In the genomic region with DNA sequence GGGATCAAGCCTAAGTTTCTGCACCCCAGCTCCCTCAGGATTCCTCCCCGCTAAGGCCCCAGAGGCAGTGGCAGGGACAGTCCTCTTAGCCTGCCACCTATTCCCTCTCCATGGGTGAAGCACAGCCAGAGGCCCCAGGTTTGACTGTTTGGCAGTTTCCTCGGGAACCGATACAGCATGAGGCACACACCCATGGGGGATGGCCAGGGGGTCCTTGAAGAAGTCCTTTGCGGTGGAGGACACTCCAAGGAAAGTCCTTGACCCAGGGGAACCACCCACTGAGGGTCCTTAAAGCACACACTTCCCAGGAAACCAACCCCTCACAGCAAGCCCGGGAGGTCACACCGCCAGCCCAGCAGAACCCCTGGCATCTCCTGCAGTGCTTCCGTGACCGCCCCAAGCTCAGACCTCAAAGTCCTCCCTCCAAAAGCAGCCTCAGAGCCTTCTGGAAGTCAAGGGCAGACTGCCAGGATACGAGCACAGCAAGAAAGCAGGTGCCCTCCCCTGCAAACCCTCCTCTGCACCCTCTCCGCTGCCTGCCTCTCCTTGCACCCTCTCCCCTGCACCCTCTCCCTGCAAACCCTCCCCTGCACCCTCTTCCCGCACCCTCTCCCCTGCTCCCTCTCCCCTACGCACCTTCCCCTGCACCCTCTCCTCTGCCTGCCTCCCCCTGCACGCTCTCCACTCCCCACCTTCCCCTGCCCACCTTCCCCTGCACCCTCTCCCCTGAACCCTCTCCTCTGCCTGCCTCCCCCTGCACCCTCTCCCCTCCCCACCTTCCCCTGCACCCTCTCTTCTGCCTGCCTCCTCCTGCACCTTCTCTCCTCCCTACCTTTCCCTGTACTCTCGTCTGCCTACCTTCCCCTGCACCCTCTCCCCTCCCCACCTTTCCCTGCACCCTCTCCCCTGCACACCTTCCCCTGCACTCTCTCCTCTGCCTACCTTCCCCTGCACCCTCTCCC, we compare ENCODE assay signal across 1 cellular context.
TF ChIP-seq lines count a peak whose summit lies in the region.

No MANE protein-coding gene starts in this region.

TF ChIP-seq in H1, 55 proteins besides CTCF, POLR2A, EP300 and RAD21:
- TF ChIP-seq HDAC6 (IDR thresholded peaks at IDR 0.05; ENCODE audit: low read depth, low read length) (no peak), POU5F1 (IDR thresholded peaks at IDR 0.05; ENCODE audit: low read depth, low read length) (no peak), SRF (IDR thresholded peaks at IDR 0.05; ENCODE audit: low read depth, low read length) (no peak), CHD2 (IDR thresholded peaks at IDR 0.05; ENCODE audit: low read length) (no peak), CREB1 (IDR thresholded peaks at IDR 0.05) (no peak), CEBPB (IDR thresholded peaks at IDR 0.05; ENCODE audit: low read depth, low read length) (no peak), SIRT6 (IDR thresholded peaks at IDR 0.05; ENCODE audit: low read length) (no peak), SUZ12 (IDR thresholded peaks at IDR 0.05; ENCODE audit: low read length) (no peak), ZNF274 (IDR thresholded peaks at IDR 0.05; ENCODE audit: borderline replicate concordance, extremely low read depth, low read length) (no peak), CHD1 (IDR thresholded peaks at IDR 0.05; ENCODE audit: low read depth, low read length) (no peak), TBP (IDR thresholded peaks at IDR 0.05; ENCODE audit: low read depth, low read length) (no peak), CBX8 (IDR thresholded peaks at IDR 0.05; ENCODE audit: borderline replicate concordance, low read depth, low read length) (no peak)
- TF ChIP-seq, protein P1, sequence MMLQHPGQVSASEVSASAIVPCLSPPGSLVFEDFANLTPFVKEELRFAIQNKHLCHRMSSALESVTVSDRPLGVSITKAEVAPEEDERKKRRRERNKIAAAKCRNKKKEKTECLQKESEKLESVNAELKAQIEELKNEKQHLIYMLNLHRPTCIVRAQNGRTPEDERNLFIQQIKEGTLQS (IDR thresholded peaks at IDR 0.05; ENCODE audit: insufficient read depth, low read depth, low read length): no peak
